In genomic region chr17:48453447-48453846, GRCh38 we compare ENCODE assay signal across 17 cellular contexts. TPM values are rescaled to one million over a fixed set of nuclear protein-coding genes. Genes with fewer than 3 reads are reported as not detected.
DNase-seq lines count a peak whose midpoint lies in the region; ATAC-seq, FAIRE-seq and TF ChIP-seq lines count a peak whose summit lies in the region.
"Had no signal": no experiment of that assay in that cellular context is flagged by ENCODE, and none has a peak within 500 bp of the region (broad histone marks: within the 10 kb centered on the region; RNA-seq: fewer than 3 reads in every experiment).

No MANE protein-coding gene starts in this region.

- H3K4me1 ChIP-seq in mammary epithelial cell (ENCODE audit: insufficient read depth, low read length) (peaks cover 12% of the 10 kb centered on the region), breast epithelium (no peaks in the 10 kb centered on the region), OCI-LY3 (ENCODE audit: low read length) (peaks cover 42% of the 10 kb centered on the region), GM12878 (ENCODE audit: control insufficient read depth, insufficient read depth, low read length) (peaks cover 25% of the 10 kb centered on the region)
- H3K4me1 ChIP-seq: pancreas had no signal

- CTCF ChIA-PET in mammary epithelial cell (lab: Charles Lee; ENCODE audit: low non-redundant PET) = no interaction called here
- CTCF ChIA-PET in GM12878 (lab: Yijun Ruan, JAX) = interaction anchor here (0.9 to 7.5 kb wide), 14 partner anchors 9 to 145 kb away, joined by 3 to 89 read pairs (median 4); no protein-coding TSS in a partner anchor

- intact Hi-C loops in mammary epithelial cell (cut with micrococcal nuclease) = no loop called here
- intact Hi-C loops in breast epithelium (cut with DNase I; ENCODE audit: low total_unique reads) = no loop called here
- intact Hi-C loops in GM12878 (cut with micrococcal nuclease; ENCODE audit: unreplicated experiment) = no loop called here

- peaks cover 12% of the 10 kb centered on the region for H3K4me1 Mint-ChIP-seq in progenitor cell of endocrine pancreas (ENCODE audit: low read depth)

- SMC1A ChIA-PET in GM12878 (lab: Charles Lee; ENCODE audit: uncharacterized antibody, unreplicated experiment) = interaction anchor here (0.7 to 8.5 kb wide), 26 partner anchors 8 to 120 kb away, joined by 3 to 120 read pairs (median 6); no protein-coding TSS in a partner anchor

- TF ChIP-seq CTCF in mammary epithelial cell (conservative IDR thresholded peaks at IDR 0.05 in 1 of 2, IDR thresholded peaks at IDR 0.05 in 1 of 2; ENCODE audit: extremely low read depth in 1 of 2, insufficient read depth in 1 of 2, low read depth in 1 of 2, low read length in 2 of 2) = no peak
- no peak for TF ChIP-seq CTCF in breast epithelium (IDR thresholded peaks at IDR 0.05)
- no peak for TF ChIP-seq CTCF in OCI-LY3 (IDR thresholded peaks at IDR 0.05; ENCODE audit: low read depth, low read length)
- TF ChIP-seq CTCF in GM12878 (IDR thresholded peaks at IDR 0.05 in 2 of 3, conservative IDR thresholded peaks at IDR 0.05 in 1 of 3; ENCODE audit: control insufficient read depth in 2 of 3, extremely low read depth in 1 of 3, insufficient read depth in 1 of 3, low read depth in 3 of 3, low read length in 3 of 3) = no peak
- TF ChIP-seq CTCF in GM13976 (IDR thresholded peaks at IDR 0.05; ENCODE audit: borderline replicate concordance, control extremely low read depth, extremely low read depth, insufficient read depth, missing control alignments) = no peak
- no peak for TF ChIP-seq CTCF in progenitor cell of endocrine pancreas (IDR thresholded peaks at IDR 0.05; ENCODE audit: unreplicated experiment)

- H3K9me3 ChIP-seq in mammary epithelial cell (replicated peaks; ENCODE audit: insufficient read depth, low read length) (no peaks in the 10 kb centered on the region), breast epithelium (peaks cover 7 to 8% of the 10 kb centered on the region in 2 donors), OCI-LY3 (ENCODE audit: insufficient read depth, low read length) (no peaks in the 10 kb centered on the region), GM12878 (replicated peaks; ENCODE audit: control insufficient read depth, insufficient read depth, low read length) (no peaks in the 10 kb centered on the region; the same call in 1 of the 3 replicates)
- H3K9me3 ChIP-seq: pancreas had no signal

- no peak overlapping the region for H3K27ac Mint-ChIP-seq in progenitor cell of endocrine pancreas
- H3K27ac Mint-ChIP-seq: HFFc6 had no signal

- ATAC-seq in GM12878 (no peak), HG02642 (IDR thresholded peaks at IDR 0.05; ENCODE audit: poor library complexity, unreplicated experiment) (no peak)
- ATAC-seq: pancreas, Right ventricle myocardium inferior had no signal

- no peaks in the 10 kb centered on the region for H3K79me2 ChIP-seq in mammary epithelial cell (ENCODE audit: insufficient read depth, low read length)
- H3K79me2 ChIP-seq in OCI-LY3 (ENCODE audit: low read length) = no peaks in the 10 kb centered on the region
- H3K79me2 ChIP-seq in GM12878 (ENCODE audit: control insufficient read depth, insufficient read depth, low read length) = no peaks in the 10 kb centered on the region

- peaks cover 25% of the 10 kb centered on the region for H3K27me3 Mint-ChIP-seq in progenitor cell of endocrine pancreas

- H4K20me1 ChIP-seq in mammary epithelial cell (ENCODE audit: insufficient read depth, low read length) (no peaks in the 10 kb centered on the region), OCI-LY3 (ENCODE audit: insufficient read depth, low read length) (no peaks in the 10 kb centered on the region), GM12878 (ENCODE audit: control insufficient read depth, insufficient read depth) (no peaks in the 10 kb centered on the region)

- no peaks in the 10 kb centered on the region for H3K36me3 ChIP-seq in mammary epithelial cell (ENCODE audit: insufficient read depth, low read length)
- no peaks in the 10 kb centered on the region for H3K36me3 ChIP-seq in breast epithelium
- no peaks in the 10 kb centered on the region for H3K36me3 ChIP-seq in OCI-LY3 (replicated peaks; ENCODE audit: low read depth, low read length)
- no peaks in the 10 kb centered on the region for H3K36me3 ChIP-seq in GM12878 (ENCODE audit: control insufficient read depth in 2 of 2, insufficient read depth in 2 of 2, low read length in 1 of 2)
- H3K36me3 ChIP-seq: pancreas had no signal

- TF ChIP-seq POLR2A in breast epithelium (IDR thresholded peaks at IDR 0.05) (no peak), GM12878 (IDR thresholded peaks at IDR 0.05; ENCODE audit: low read depth, low read length) (no peak)

- H3K36me3 Mint-ChIP-seq in progenitor cell of endocrine pancreas (ENCODE audit: insufficient read depth) = no peaks in the 10 kb centered on the region

- dilution Hi-C loops in mammary epithelial cell (cut with HindIII; ENCODE audit: low sequenced_read_pairs) = no loop called here

- no peaks in the 10 kb centered on the region for H3K9me3 Mint-ChIP-seq in progenitor cell of endocrine pancreas (ENCODE audit: low read depth)
- H3K9me3 Mint-ChIP-seq: HFFc6 had no signal

- RAD21 ChIA-PET in GM12878 (lab: Charles Lee; ENCODE audit: unreplicated experiment) = interaction anchor here (0.9 to 5.7 kb wide), 11 partner anchors 13 to 428 kb away, joined by 3 to 47 read pairs (median 4); partner anchors contain the start of gene HOXB5

- no peak overlapping the region for H3K27ac ChIP-seq in mammary epithelial cell (ENCODE audit: insufficient read depth, low read depth, low read length)
- H3K27ac ChIP-seq in breast epithelium = no peak overlapping the region
- no peak overlapping the region for H3K27ac ChIP-seq in OCI-LY3 (ENCODE audit: low read length)
- H3K27ac ChIP-seq in GM12878 (ENCODE audit: control insufficient read depth, insufficient read depth) = peak overlapping the region; percentile 48; the same call in 1 of the 2 replicates
- H3K27ac ChIP-seq: pancreas had no signal

- FAIRE-seq in GM12878 (lab: Jason Lieb, UNC) = no peak
- FAIRE-seq: colon, pancreas had no signal

- H2AFZ ChIP-seq in mammary epithelial cell (ENCODE audit: low read depth, low read length) (peak overlapping the region; percentile 2), OCI-LY3 (ENCODE audit: low read depth, low read length) (peak overlapping the region; percentile 67; the same call in 1 of the 2 replicates), GM12878 (ENCODE audit: control insufficient read depth, low read depth, low read length) (peak overlapping the region; percentile 90)

- BruUV-seq in mammary epithelial cell (replicated peaks; lab: Mats Ljungman, UMichigan) (no TSS peak), GM12878 (replicated peaks; lab: Mats Ljungman, UMichigan) (no TSS peak)

- H3K4me2 ChIP-seq in mammary epithelial cell (ENCODE audit: insufficient read depth, low read depth, low read length) (no peak overlapping the region), OCI-LY3 (ENCODE audit: low read length) (no peak overlapping the region), GM12878 (ENCODE audit: control insufficient read depth, insufficient read depth) (peak overlapping the region; percentile 77)

- DNase-seq in mammary epithelial cell = no peak
- DNase-seq in breast epithelium (ENCODE audit: low spot score in 2 of 2) = no peak
- DNase-seq in GM12878 (ENCODE audit: low read depth, low spot score) = no peak
- no peak for DNase-seq in GM13976 (ENCODE audit: low spot score)
- DNase-seq in LoVo (ENCODE audit: low spot score) = no peak
- no peak for DNase-seq in progenitor cell of endocrine pancreas (ENCODE audit: low spot score, unreplicated experiment)
- DNase-seq: amygdala, DMS53, erythroblast, HFFc6, pancreas, substantia nigra, T1000 had no signal

- no peak overlapping the region for H3K4me3 Mint-ChIP-seq in progenitor cell of endocrine pancreas (ENCODE audit: low read depth)
- H3K4me3 Mint-ChIP-seq: HFFc6 had no signal

- POLR2A ChIA-PET in GM12878 (lab: Charles Lee) = interaction anchor here (0.6 to 1.8 kb wide), 5 partner anchors 14 to 545 kb away, joined by 3 to 6 read pairs (median 5); no protein-coding TSS in a partner anchor

- TF ChIP-seq RAD21 in GM12878 (IDR thresholded peaks at IDR 0.05; ENCODE audit: insufficient read depth, low read depth, low read length) = no peak

- in situ Hi-C loops in mammary epithelial cell (cut with MboI; ENCODE audit: low sequenced_read_pairs in 2 of 2) (no loop called here), GM12878 (cut with MboI) (no loop called here), GM13976 (cut with MboI; ENCODE audit: low sequenced_read_pairs, unreplicated experiment) (no loop called here)

- H3K9ac ChIP-seq in mammary epithelial cell (ENCODE audit: insufficient read depth, low read length) = no peak overlapping the region
- no peak overlapping the region for H3K9ac ChIP-seq in OCI-LY3 (ENCODE audit: low read length)
- H3K9ac ChIP-seq in GM12878 (ENCODE audit: control insufficient read depth, insufficient read depth, low read length) = peak overlapping the region; percentile 35; the same call in 1 of the 2 replicates

- no peak for TF ChIP-seq EP300 in GM12878 (IDR thresholded peaks at IDR 0.05; ENCODE audit: borderline replicate concordance in 1 of 2, control insufficient read depth in 1 of 2, low read depth in 2 of 2, low read length in 2 of 2)

- no peaks in the 10 kb centered on the region for H3K27me3 ChIP-seq in mammary epithelial cell (ENCODE audit: insufficient read depth, low read length)
- H3K27me3 ChIP-seq in breast epithelium = peaks cover 0 to 8% of the 10 kb centered on the region in 2 donors
- 0 out of 2 replicates have a peak, but pooled peaks cover 8% of the 10 kb centered on the region for H3K27me3 ChIP-seq in OCI-LY3 (ENCODE audit: low read depth, low read length)
- H3K27me3 ChIP-seq in GM12878 (replicated peaks in 1 of 2; ENCODE audit: control insufficient read depth in 2 of 2, insufficient read depth in 2 of 2, low read length in 1 of 2) = no peaks in the 10 kb centered on the region
- H3K27me3 ChIP-seq: pancreas had no signal

- H3K4me3 ChIP-seq in mammary epithelial cell (replicated peaks in 1 of 3; ENCODE audit: insufficient read depth in 1 of 3, low read depth in 2 of 3, low read length in 3 of 3) = no peak overlapping the region
- no peak overlapping the region for H3K4me3 ChIP-seq in breast epithelium
- no peak overlapping the region for H3K4me3 ChIP-seq in OCI-LY3 (ENCODE audit: low read length)
- no peak overlapping the region for H3K4me3 ChIP-seq in GM12878
- H3K4me3 ChIP-seq: pancreas had no signal

RNA-seq across cellular contexts. Expression of gene SKAP1, which starts 23.4 kb away (rescaled TPM):
- not detected for total RNA-seq in mammary epithelial cell
- 0.08 TPM for polyA plus RNA-seq in mammary epithelial cell
- polyA minus RNA-seq in mammary epithelial cell = not detected
- total RNA-seq in breast epithelium = 1 to 10 TPM; 1.1 to 7.5 (median 5.9) TPM
- total RNA-seq in GM12878 (2013; cell fraction: nucleolus; rRNA removed) = 105 and 107 TPM in 2 replicates
- 18.0 and 18.4 TPM in 2 replicates for total RNA-seq in GM12878 (2014; rRNA removed)
- 34.5 and 38.7 TPM in 2 replicates for total RNA-seq in GM12878 (2014; rRNA removed; fragmentation: Illumina TruSeq; extraction: Trizol)
- total RNA-seq in GM12878 (2021) = 36.6 and 38.4 TPM in 2 replicates
- polyA plus RNA-seq in GM12878 (2011; ENCODE audit: low read depth) = 60.0 TPM
- 97.6 and 149 TPM in 2 replicates for polyA plus RNA-seq in GM12878 (2011; rRNA removed)
- 72.9 and 113 TPM in 2 replicates for polyA plus RNA-seq in GM12878 (2011; cell fraction: cytosol; rRNA removed)
- polyA plus RNA-seq in GM12878 (2011; cell fraction: nucleus; rRNA removed) = 45.5 and 54.5 TPM in 2 replicates
- polyA plus RNA-seq in GM12878 (2012) = 57.2 and 78.2 TPM in 2 replicates
- polyA plus RNA-seq in GM12878 (2014; fragmentation: Illumina TruSeq; extraction: Trizol) = 72.1 and 78.5 TPM in 2 replicates
- 10 to 100 TPM; 17.1 to 34.2 TPM for polyA plus RNA-seq in GM12878 (2014; fragmentation: Nextera tagmentation; extraction: Ambion mirVana)
- 27.4 and 35.2 TPM in 2 replicates for polyA plus RNA-seq in GM12878 (2014; rRNA removed)
- 10 to 100 TPM; 42.7 to 46.3 TPM for polyA plus RNA-seq in GM12878 (2016; fragmentation: Nextera tagmentation; extraction: Ambion mirVana)
- 60.6 and 66.1 TPM in 2 replicates for polyA minus RNA-seq in GM12878 (2011; rRNA and poly(A)+ RNA removed)
- 18.0 and 20.8 TPM in 2 replicates for polyA minus RNA-seq in GM12878 (2011; cell fraction: cytosol; rRNA and poly(A)+ RNA removed)
- polyA minus RNA-seq in GM12878 (2011; cell fraction: nucleus; rRNA and poly(A)+ RNA removed) = 49.3 and 76.1 TPM in 2 replicates
- total RNA-seq in progenitor cell of endocrine pancreas = 0.69 and 1.0 TPM in 2 replicates
- total RNA-seq: HFFc6 had no signal

Comparison
In these comparisons a context has a peak if more than half of its experiments do, and no peak if none do; other contexts are left out.
1. H2AFZ ChIP-seq: peak in every context shown above with its lines; median percentile 90 in GM12878; 67 in OCI-LY3; 2 in mammary epithelial cell.